15 cellular contexts compared by ENCODE assay signal in the genomic region with DNA sequence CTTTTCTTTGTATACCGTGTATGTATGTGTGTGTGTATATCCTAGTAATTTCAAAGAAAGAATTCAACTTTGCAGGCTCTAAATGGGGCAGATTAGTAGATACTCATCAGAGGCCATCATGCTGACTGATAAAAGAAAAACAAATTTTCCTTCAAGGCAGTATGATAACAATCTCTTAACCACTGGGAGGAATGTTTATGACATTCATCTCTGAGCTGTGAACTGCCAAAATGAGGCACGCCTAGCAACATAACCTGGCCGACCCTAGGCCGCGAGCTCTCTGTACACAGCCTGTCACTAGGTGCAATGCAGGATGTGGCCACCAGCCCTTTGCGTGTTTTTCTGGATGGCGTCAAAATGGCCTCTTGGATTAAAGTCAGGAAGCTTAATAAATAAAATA.
DNase-seq lines count a peak whose midpoint lies in the region; ATAC-seq, FAIRE-seq and TF ChIP-seq lines count a peak whose summit lies in the region.
"Had no signal": no experiment of that assay in that cellular context is flagged by ENCODE, and none has a peak within 500 bp of the region (broad histone marks: within the 10 kb centered on the region; RNA-seq: fewer than 3 reads in every experiment).

No MANE protein-coding gene starts in this region.

- peak overlapping the region; percentile 71 for H3K4me3 Mint-ChIP-seq in stimulated activated effector memory CD8-positive, alpha-beta T cell treated with anti-CD3 and anti-CD28 coated beads, Interleukin-12 subunit alpha, Interleukin-12 subunit beta, amount 100 ng/mL, for 72 hours
- H3K4me3 Mint-ChIP-seq: activated CD8-positive, alpha-beta memory T cell treated with anti-CD3 and anti-CD28 coated beads, Interleukin-2, amount 10 ng/mL, durations not matched to agents 7 days and 5 days had no signal

- BruUV-seq in HepG2 (replicated peaks; lab: Mats Ljungman, UMichigan), result no TSS peak
- no TSS peak for BruUV-seq in K562 (replicated peaks; lab: Mats Ljungman, UMichigan)

- no peak for TF ChIP-seq POLR2A in HepG2 (IDR thresholded peaks at IDR 0.05; ENCODE audit: insufficient read depth in 1 of 2, low read depth in 2 of 2, low read length in 2 of 2)
- TF ChIP-seq POLR2A in right lobe of liver (IDR thresholded peaks at IDR 0.05), result no peak
- TF ChIP-seq POLR2A in K562 (conservative IDR thresholded peaks at IDR 0.05), result no peak

- H3K36me3 Mint-ChIP-seq in stimulated activated effector memory CD8-positive, alpha-beta T cell treated with anti-CD3 and anti-CD28 coated beads, Interleukin-12 subunit alpha, Interleukin-12 subunit beta, amount 100 ng/mL, for 72 hours, result peaks cover 91% of the 10 kb centered on the region

- H3K9me3 ChIP-seq in HepG2 (ENCODE audit: low read length), result no peaks in the 10 kb centered on the region
- H3K9me3 ChIP-seq in right lobe of liver, result no peaks in the 10 kb centered on the region
- H3K9me3 ChIP-seq in K562 (replicated peaks; ENCODE audit: control insufficient read depth, insufficient read depth, low read depth, low read length), result no peaks in the 10 kb centered on the region
- H3K9me3 ChIP-seq: ovary, transverse colon had no signal

- TF ChIP-seq RAD21 in HepG2 (CRISPR knock-in tag; IDR thresholded peaks at IDR 0.05) (no peak), K562 (CRISPR knock-in tag; conservative IDR thresholded peaks at IDR 0.05 in 1 of 2, IDR thresholded peaks at IDR 0.05 in 1 of 2) (no peak)

- FAIRE-seq in HepG2 (lab: Jason Lieb, UNC) (no peak), K562 (lab: Jason Lieb, UNC) (no peak)
- FAIRE-seq: astrocyte had no signal

- CTCF ChIA-PET in HepG2 (lab: Yijun Ruan, JAX; ENCODE audit: low intra/inter-chr PET ratio, low total read pairs), result no interaction called here
- CTCF ChIA-PET in K562 (lab: Yijun Ruan, JAX; ENCODE audit: low intra/inter-chr PET ratio), result no interaction called here

- H4K20me1 ChIP-seq in HepG2 (ENCODE audit: insufficient read depth, low read length) (no peaks in the 10 kb centered on the region), K562 (replicated peaks; ENCODE audit: control insufficient read depth, insufficient read depth, low read length) (no peaks in the 10 kb centered on the region; the same call in 1 of the 2 replicates)

- H3K9ac ChIP-seq in HepG2 (ENCODE audit: insufficient read depth, low read depth, low read length), result no peak overlapping the region
- no peak overlapping the region for H3K9ac ChIP-seq in K562 (ENCODE audit: insufficient read depth in 1 of 2, low read depth in 2 of 2, low read length in 2 of 2)

- H3K4me3 ChIP-seq in HepG2 (replicated peaks in 1 of 3; ENCODE audit: insufficient read depth in 1 of 3, low read depth in 2 of 3, low read length in 3 of 3) (no peak overlapping the region), right lobe of liver (no peak overlapping the region), K562 (no peak overlapping the region)
- H3K4me3 ChIP-seq: ovary, transverse colon had no signal

- H3K4me1 ChIP-seq in HepG2 (ENCODE audit: insufficient read depth, low read length) (peaks cover 22% of the 10 kb centered on the region), right lobe of liver (no peaks in the 10 kb centered on the region), K562 (replicated peaks in 1 of 2; ENCODE audit: control insufficient read depth in 2 of 2, insufficient read depth in 2 of 2, low read length in 2 of 2) (peaks cover 0 to 17% of the 10 kb centered on the region in 2 experiments; a peak in 2 of 5 replicates)
- H3K4me1 ChIP-seq: transverse colon had no signal

- H2AFZ ChIP-seq in HepG2 (ENCODE audit: low read length) (no peak overlapping the region), K562 (ENCODE audit: low read depth, low read length) (no peak overlapping the region)

- DNase-seq in HepG2 (ENCODE audit: low spot score) (no peak), right lobe of liver (no peak), T-helper 22 cell (ENCODE audit: low read depth) (peak; percentile 52), K562 (ENCODE audit: extremely low read depth in 1 of 4, low spot score in 3 of 4) (peak in 2 of 4 experiments; percentile 61 to 68), omental fat pad (ENCODE audit: low spot score) (no peak), DMS53 treated with DMSO at 0.1 percent for 48 hours (lab: John Stamatoyannopoulos, UW; ENCODE audit: unreplicated experiment) (no peak)
- no peak for DNase-seq in stimulated activated effector memory CD8-positive, alpha-beta T cell treated with anti-CD3 and anti-CD28 coated beads, Interleukin-12 subunit alpha, Interleukin-12 subunit beta, amount 100 ng/mL, for 72 hours (ENCODE audit: low spot score in 2 of 2)
- DNase-seq: activated CD8-positive, alpha-beta memory T cell treated with anti-CD3 and anti-CD28 coated beads, Interleukin-2, amount 10 ng/mL, durations not matched to agents 7 days and 5 days; IMR-90; NCI-H1092; NCI-H446; ovary; transverse colon had no signal

- POLR2A ChIA-PET in HepG2 (lab: Yijun Ruan, JAX), result no interaction called here
- POLR2A ChIA-PET in K562 (lab: Yijun Ruan, JAX), result no interaction called here

- ATAC-seq in HepG2 (no peak), right lobe of liver (no peak), K562 (peak; percentile 74), omental fat pad (ENCODE audit: low FRiP score) (no peak), HG03460 (IDR thresholded peaks at IDR 0.05; ENCODE audit: unreplicated experiment) (no peak)
- peak; percentile 95 for ATAC-seq in stimulated activated effector memory CD8-positive, alpha-beta T cell treated with anti-CD3 and anti-CD28 coated beads, Interleukin-12 subunit alpha, Interleukin-12 subunit beta, amount 100 ng/mL, for 72 hours
- ATAC-seq: activated CD8-positive, alpha-beta memory T cell treated with anti-CD3 and anti-CD28 coated beads, Interleukin-2, amount 10 ng/mL, durations not matched to agents 7 days and 5 days had no signal

- no peaks in the 10 kb centered on the region for H3K79me2 ChIP-seq in HepG2 (ENCODE audit: insufficient read depth, low read length)
- no peaks in the 10 kb centered on the region for H3K79me2 ChIP-seq in K562 (ENCODE audit: control insufficient read depth, insufficient read depth, low read length)

- H3K4me1 Mint-ChIP-seq in stimulated activated effector memory CD8-positive, alpha-beta T cell treated with anti-CD3 and anti-CD28 coated beads, Interleukin-12 subunit alpha, Interleukin-12 subunit beta, amount 100 ng/mL, for 72 hours, result peaks cover 31% of the 10 kb centered on the region
- H3K4me1 Mint-ChIP-seq: activated CD8-positive, alpha-beta memory T cell treated with anti-CD3 and anti-CD28 coated beads, Interleukin-2, amount 10 ng/mL, durations not matched to agents 7 days and 5 days had no signal

- WGBS in HepG2 (ENCODE audit: low lambda C conversion rate), result 82% methylated on average over 4 of the region's 7 CpGs
- 89% methylated on average over 6 of the region's 7 CpGs for WGBS in right lobe of liver (ENCODE audit: insufficient coverage, low coverage, low lambda C conversion rate, missing lambda C conversion rate)
- 0% methylated on average over 7 of the region's 7 CpGs for WGBS in K562 (ENCODE audit: insufficient coverage, low coverage, missing lambda C conversion rate)

- in situ Hi-C loops in HepG2 (cut with HindIII; ENCODE audit: extremely low pct_ligation_motif_present, low pct_unique_long_range_greater_than_20kb) (no loop called here), K562 (cut with MboI) (no loop called here)

- intact Hi-C loops in HepG2 (cut with micrococcal nuclease; ENCODE audit: unreplicated experiment), result loop anchor here (10.0 kb wide), 1 partner anchor 53 kb away; no protein-coding TSS in a partner anchor
- intact Hi-C loops in right lobe of liver (cut with DNase I), result no loop called here
- intact Hi-C loops in K562 (cut with micrococcal nuclease), result no loop called here

- H3K36me3 ChIP-seq in HepG2 (replicated peaks in 1 of 2; ENCODE audit: control insufficient read depth in 1 of 2, insufficient read depth in 2 of 2, low read length in 2 of 2) (no peaks in the 10 kb centered on the region), right lobe of liver (peaks cover 0 to 57% (median 19%) of the 10 kb centered on the region in 4 donors), K562 (ENCODE audit: control insufficient read depth, insufficient read depth, low read length) (no peaks in the 10 kb centered on the region)
- H3K36me3 ChIP-seq: ovary had no signal

- H3K27me3 ChIP-seq in HepG2 (ENCODE audit: control insufficient read depth in 1 of 2, insufficient read depth in 2 of 2, low read length in 2 of 2) (no peaks in the 10 kb centered on the region), right lobe of liver (no peaks in the 10 kb centered on the region), K562 (ENCODE audit: control insufficient read depth in 2 of 2, insufficient read depth in 2 of 2, low read length in 2 of 2) (peaks cover 54 to 56% of the 10 kb centered on the region in 2 experiments)
- H3K27me3 ChIP-seq: ovary, transverse colon had no signal

- H3K27ac ChIP-seq in HepG2 (ENCODE audit: extremely low read length, insufficient read depth, low read length), result no peak overlapping the region
- H3K27ac ChIP-seq in right lobe of liver, result no peak overlapping the region
- H3K27ac ChIP-seq in K562 (ENCODE audit: extremely low read depth, low read depth, low read length), result no peak overlapping the region
- H3K27ac ChIP-seq: ovary, transverse colon had no signal

- H3K9me1 ChIP-seq in K562 (ENCODE audit: control insufficient read depth, insufficient read depth, low read length), result no peaks in the 10 kb centered on the region

- no peaks in the 10 kb centered on the region for H3K9me3 Mint-ChIP-seq in stimulated activated effector memory CD8-positive, alpha-beta T cell treated with anti-CD3 and anti-CD28 coated beads, Interleukin-12 subunit alpha, Interleukin-12 subunit beta, amount 100 ng/mL, for 72 hours

- TF ChIP-seq EP300 in HepG2 (IDR thresholded peaks at IDR 0.05; ENCODE audit: low read depth in 2 of 2, low read length in 2 of 2), result no peak
- TF ChIP-seq EP300 in HepG2 (CRISPR knock-in tag; IDR thresholded peaks at IDR 0.05; ENCODE audit: borderline replicate concordance), result no peak
- TF ChIP-seq EP300 in K562 (IDR thresholded peaks at IDR 0.05; ENCODE audit: low read length), result no peak

- H3K27ac Mint-ChIP-seq in stimulated activated effector memory CD8-positive, alpha-beta T cell treated with anti-CD3 and anti-CD28 coated beads, Interleukin-12 subunit alpha, Interleukin-12 subunit beta, amount 100 ng/mL, for 72 hours, result peak overlapping the region; percentile 95

- TF ChIP-seq CTCF in HepG2 (CRISPR knock-in tag; IDR thresholded peaks at IDR 0.05) (no peak), right lobe of liver (IDR thresholded peaks at IDR 0.05) (no peak), K562 (IDR thresholded peaks at IDR 0.05 in 2 of 3, conservative IDR thresholded peaks at IDR 0.05 in 1 of 3; ENCODE audit: insufficient read depth in 2 of 3, low read depth in 1 of 3, low read length in 3 of 3) (0 out of 6 replicates have a peak, but pooled peaks of 1 of the 3 experiments have one; percentile 4), omental fat pad (IDR thresholded peaks at IDR 0.05) (no peak)

- H3K4me2 ChIP-seq in HepG2 (ENCODE audit: low read depth, low read length) (no peak overlapping the region), K562 (ENCODE audit: insufficient read depth, low read length) (no peak overlapping the region)

TF ChIP-seq in K562, 482 proteins besides CTCF, POLR2A, EP300 and RAD21 (continues in another document):
- no peak for TF ChIP-seq SREBF1 (IDR thresholded peaks at IDR 0.05; ENCODE audit: borderline replicate concordance, low read depth, low read length)
- TF ChIP-seq ZKSCAN1 (IDR thresholded peaks at IDR 0.05; ENCODE audit: low read depth, low read length), result no peak

Comparison
In these comparisons a context has a peak if more than half of its experiments do, and no peak if none do; other contexts are left out.
1. ATAC-seq: peak in K562 (single experiment) and stimulated activated effector memory CD8-positive, alpha-beta T cell treated with anti-CD3 and anti-CD28 coated beads, Interleukin-12 subunit alpha, Interleukin-12 subunit beta, amount 100 ng/mL, for 72 hours (single experiment); none in HepG2 (single experiment), right lobe of liver (0 of 4), omental fat pad (single experiment) and HG03460 (single experiment).